Comparison of ENCODE assay signal across 24 cellular contexts in the genomic region with DNA sequence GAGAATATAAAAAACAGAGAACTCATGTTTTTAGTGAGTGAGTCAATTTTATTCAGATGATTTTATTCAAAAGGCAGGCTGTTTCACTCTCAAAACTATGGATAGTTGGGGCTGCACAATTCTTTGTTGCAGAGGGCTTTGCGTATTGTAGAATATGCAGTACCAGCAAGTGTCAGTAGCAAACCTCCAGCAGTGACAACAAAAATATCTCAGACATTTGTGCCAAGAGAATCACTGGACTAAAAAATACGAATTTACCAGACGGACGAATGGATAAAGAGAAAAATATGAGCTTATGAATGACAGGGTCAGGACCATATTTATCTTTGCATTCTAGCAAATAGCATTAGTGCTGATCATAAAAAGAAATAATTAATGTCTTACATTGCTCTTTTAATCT.
"Had no signal": no experiment of that assay in that cellular context is flagged by ENCODE, and none has a peak within 500 bp of the region (broad histone marks: within the 10 kb centered on the region; RNA-seq: fewer than 3 reads in every experiment).

No MANE protein-coding gene starts in this region.

- H3K36me3 Mint-ChIP-seq: mesothelial cell of epicardium; naive B cell; naive thymus-derived CD8-positive, alpha-beta T cell had no signal

- H3K27me3 Mint-ChIP-seq: dendritic cell treated with granulocyte-macrophage colony-stimulating factor and Interleukin-4, amounts not matched to agents 40 ng/mL and 50 ng/mL, for 4 days; effector memory CD8-positive, alpha-beta T cell; naive B cell; naive thymus-derived CD8-positive, alpha-beta T cell had no signal

- H3K4me3 Mint-ChIP-seq: dendritic cell treated with granulocyte-macrophage colony-stimulating factor and Interleukin-4, amounts not matched to agents 40 ng/mL and 50 ng/mL, for 4 days; effector memory CD8-positive, alpha-beta T cell; endodermal cell; mesothelial cell of epicardium; naive B cell; naive thymus-derived CD8-positive, alpha-beta T cell had no signal

- DNase-seq: cortex of kidney; effector CD8-positive, alpha-beta T cell; effector memory CD8-positive, alpha-beta T cell; endodermal cell; erythroblast; esophagus squamous epithelium; foreskin fibroblast; foreskin melanocyte; gastrocnemius medialis; glutamatergic neuron; head of caudate nucleus; heart right ventricle; hippocampal formation; left cardiac atrium; left lung; left ventricle myocardium superior; lower lobe of right lung; mesenchymal stem cell; mucosa of descending colon; naive B cell; naive thymus-derived CD8-positive, alpha-beta T cell had no signal

- H3K9me3 Mint-ChIP-seq: endodermal cell, mesothelial cell of epicardium had no signal

- ATAC-seq: effector memory CD8-positive, alpha-beta T cell; esophagus mucosa; gastrocnemius medialis; heart right ventricle; left cardiac atrium; left lung; left ventricle myocardium superior; lower lobe of right lung; mucosa of descending colon; naive thymus-derived CD8-positive, alpha-beta T cell had no signal

- H3K4me1 Mint-ChIP-seq: endodermal cell; naive B cell; naive thymus-derived CD8-positive, alpha-beta T cell had no signal

- H3K27ac Mint-ChIP-seq: dendritic cell treated with granulocyte-macrophage colony-stimulating factor and Interleukin-4, amounts not matched to agents 40 ng/mL and 50 ng/mL, for 4 days; effector memory CD8-positive, alpha-beta T cell; endodermal cell; mesothelial cell of epicardium; naive B cell; naive thymus-derived CD8-positive, alpha-beta T cell had no signal
